7 cellular contexts compared by ENCODE assay signal in genomic region chr15:20579662-20580061, GRCh38. TPM values are rescaled to one million over a fixed set of nuclear protein-coding genes. Genes with fewer than 3 reads are reported as not detected.
"Had no signal": no experiment of that assay in that cellular context is flagged by ENCODE, and none has a peak within 500 bp of the region (broad histone marks: within the 10 kb centered on the region; RNA-seq: fewer than 3 reads in every experiment).

No MANE protein-coding gene starts in this region.

RNA-seq across cellular contexts. Expression of gene GOLGA6L6, which starts 38.1 kb away (rescaled TPM):
- total RNA-seq: M059J, OCI-LY7, PC-9, Peyer's patch, Right ventricle myocardium superior, SJSA1 had no signal
- polyA plus RNA-seq: SK-N-SH had no signal
